ENCODE assay signal across 12 cellular contexts in genomic region chr9:97695390-97695789, GRCh38. TPM values are rescaled to one million over a fixed set of nuclear protein-coding genes. Genes with fewer than 3 reads are reported as not detected.
DNase-seq lines count a peak whose midpoint lies in the region; ATAC-seq and TF ChIP-seq lines count a peak whose summit lies in the region.
"Had no signal": no experiment of that assay in that cellular context is flagged by ENCODE, and none has a peak within 500 bp of the region (broad histone marks: within the 10 kb centered on the region; RNA-seq: fewer than 3 reads in every experiment).

No MANE protein-coding gene starts in this region.

- H3K27me3 Mint-ChIP-seq in activated CD4-positive, alpha-beta T cell treated with anti-CD3 and anti-CD28 coated beads, Interleukin-2, amount 10 ng/mL, durations not matched to agents 7 days and 5 days, result no peaks in the 10 kb centered on the region

- peaks cover 53% of the 10 kb centered on the region for H3K4me1 Mint-ChIP-seq in activated CD4-positive, alpha-beta T cell treated with anti-CD3 and anti-CD28 coated beads, Interleukin-2, amount 10 ng/mL, durations not matched to agents 7 days and 5 days

- H3K36me3 ChIP-seq in SK-N-MC (ENCODE audit: insufficient read depth, low read length) (peaks cover 21% of the 10 kb centered on the region), skeletal muscle tissue (ENCODE audit: control insufficient read depth in 3 of 3, insufficient read depth in 3 of 3, low read length in 3 of 3) (peaks cover 4 to 17% (median 11%) of the 10 kb centered on the region in 3 donors)

- no peaks in the 10 kb centered on the region for H3K9me3 Mint-ChIP-seq in activated CD4-positive, alpha-beta T cell treated with anti-CD3 and anti-CD28 coated beads, Interleukin-2, amount 10 ng/mL, durations not matched to agents 7 days and 5 days

- no peak for TF ChIP-seq CTCF in fibroblast of pulmonary artery (IDR thresholded peaks at IDR 0.05; ENCODE audit: low read length, missing control alignments)

- CTCF ChIA-PET in activated CD4-positive, alpha-beta T cell treated with anti-CD3 and anti-CD28 coated beads, Interleukin-2, amount 10 ng/mL, durations not matched to agents 7 days and 5 days (lab: Charles Lee), result no interaction called here

- POLR2A ChIA-PET in activated CD4-positive, alpha-beta T cell treated with anti-CD3 and anti-CD28 coated beads, Interleukin-2, amount 10 ng/mL, durations not matched to agents 7 days and 5 days (lab: Charles Lee), result no interaction called here

- H3K4me3 ChIP-seq in SK-N-MC, result peak overlapping the region; percentile 98
- H3K4me3 ChIP-seq in fibroblast of pulmonary artery (replicated peaks; ENCODE audit: low read depth, low read length), result peak overlapping the region; percentile 80
- peak overlapping the region in 2 of 3 donors; percentile 78 to 83 for H3K4me3 ChIP-seq in skeletal muscle tissue (ENCODE audit: low read length in 3 of 3)

- H3K9ac ChIP-seq in SK-N-MC (ENCODE audit: insufficient read length) (peak overlapping the region; percentile 89), skeletal muscle tissue (ENCODE audit: low read depth in 1 of 3, low read length in 3 of 3) (peak overlapping the region; percentile 54 to 97 (median 93))

- peaks cover 31% of the 10 kb centered on the region for H3K36me3 Mint-ChIP-seq in activated CD4-positive, alpha-beta T cell treated with anti-CD3 and anti-CD28 coated beads, Interleukin-2, amount 10 ng/mL, durations not matched to agents 7 days and 5 days (ENCODE audit: low read depth)

- H3K4me3 Mint-ChIP-seq in activated CD4-positive, alpha-beta T cell treated with anti-CD3 and anti-CD28 coated beads, Interleukin-2, amount 10 ng/mL, durations not matched to agents 7 days and 5 days, result peak overlapping the region; percentile 87

- H3K4me1 ChIP-seq in skeletal muscle tissue (ENCODE audit: control insufficient read depth in 3 of 3, insufficient read depth in 3 of 3, low read length in 3 of 3), result peaks cover 22 to 23% (median 22%) of the 10 kb centered on the region in 3 donors

- intact Hi-C loops in posterior cingulate gyrus (cut with DNase I), result loop anchor here (10.0 kb wide), 1 partner anchor 559 kb away; the partner anchor contains the start of gene TBC1D2

- H3K9me3 ChIP-seq in SK-N-MC (ENCODE audit: low read depth, low read length), result no peaks in the 10 kb centered on the region
- no peaks in the 10 kb centered on the region for H3K9me3 ChIP-seq in skeletal muscle tissue (ENCODE audit: control insufficient read depth in 3 of 3, low read length in 3 of 3)

- no peak overlapping the region for H3K27ac Mint-ChIP-seq in activated CD4-positive, alpha-beta T cell treated with anti-CD3 and anti-CD28 coated beads, Interleukin-2, amount 10 ng/mL, durations not matched to agents 7 days and 5 days

- no peak for ATAC-seq in HG02798 (IDR thresholded peaks at IDR 0.05; ENCODE audit: poor library complexity, unreplicated experiment)
- no peak for ATAC-seq in HG03139 (IDR thresholded peaks at IDR 0.05; ENCODE audit: unreplicated experiment)
- ATAC-seq: left colon had no signal

- no peaks in the 10 kb centered on the region for H3K27me3 ChIP-seq in skeletal muscle tissue (ENCODE audit: control insufficient read depth in 3 of 3, insufficient read depth in 3 of 3, low read length in 3 of 3)

- no peak for DNase-seq in activated CD4-positive, alpha-beta T cell treated with anti-CD3 and anti-CD28 coated beads, Interleukin-2, amount 10 ng/mL, durations not matched to agents 7 days and 5 days
- DNase-seq in activated CD4-positive, alpha-beta T cell treated with anti-CD3 and anti-CD28 coated beads, Interleukin-2, amount 50 U/mL, for 48 hours, result no peak
- DNase-seq in SK-N-MC (ENCODE audit: low read depth, low spot score) (no peak), fibroblast of pulmonary artery (ENCODE audit: low read depth) (no peak), posterior cingulate gyrus (no peak)
- DNase-seq: activated CD8-positive, alpha-beta memory T cell treated with anti-CD3 and anti-CD28 coated beads, Interleukin-2, amount 50 U/mL, for 4 hours; left colon; Right ventricle myocardium superior; stimulated activated CD4-positive, alpha-beta T cell treated with anti-CD3 and anti-CD28 coated beads, Interleukin-1b, Interleukin-23, amount 100 ng/mL, for 48 hours had no signal

- H3K27ac ChIP-seq in SK-N-MC (no peak overlapping the region), skeletal muscle tissue (ENCODE audit: low read depth, low read length) (no peak overlapping the region)

RNA-seq across cellular contexts. Expression of gene XPA, which starts 1.8 kb away (rescaled TPM):
- 10 to 100 TPM; 15.5 to 15.8 TPM for total RNA-seq in activated CD4-positive, alpha-beta T cell treated with anti-CD3 and anti-CD28 coated beads, Interleukin-2, amount 10 ng/mL, durations not matched to agents 7 days and 5 days
- total RNA-seq in skeletal muscle tissue, result 8.9 TPM
